Comparison of ENCODE assay signal across 4 cellular contexts in the genomic region with DNA sequence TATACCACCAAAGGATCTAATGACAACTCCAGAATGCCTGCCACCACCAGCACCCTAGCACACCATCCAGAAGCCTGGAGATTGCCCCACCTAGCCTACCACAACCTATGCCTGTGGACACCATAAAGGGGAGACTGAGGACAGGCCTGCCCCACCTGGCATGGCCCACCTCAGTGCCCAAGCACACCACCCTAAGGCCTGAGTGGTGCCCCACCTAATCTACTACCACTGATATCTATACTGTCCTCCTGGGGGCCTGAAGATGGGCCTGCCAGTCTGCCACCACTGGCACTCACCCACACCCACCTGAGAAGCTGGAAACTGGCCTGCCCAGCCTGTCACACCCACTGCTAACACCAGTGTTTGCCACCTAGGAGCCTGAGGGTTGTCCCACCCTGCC. TPM values are rescaled to one million over a fixed set of nuclear protein-coding genes. Genes with fewer than 3 reads are reported as not detected.
"Had no signal": no experiment of that assay in that cellular context is flagged by ENCODE, and none has a peak within 500 bp of the region (broad histone marks: within the 10 kb centered on the region; RNA-seq: fewer than 3 reads in every experiment).

No MANE protein-coding gene starts in this region.

- H3K4me3 ChIP-seq: GM12878 had no signal

- DNase-seq: GDM1, GF-D8 had no signal

RNA-seq across cellular contexts. Expression of a gene that starts 31.8 kb away (rescaled TPM):
- total RNA-seq: G401, GM12878 had no signal
- polyA plus RNA-seq: GM12878 had no signal

RNA-seq across cellular contexts. Expression of a gene that starts 32.1 kb away (rescaled TPM):
- total RNA-seq: G401, GM12878 had no signal
- polyA plus RNA-seq: GM12878 had no signal

RNA-seq across cellular contexts. Expression of a gene that starts 43.7 kb away (rescaled TPM):
- total RNA-seq: G401 had no signal
